26 cellular contexts compared by ENCODE assay signal in the genomic region with DNA sequence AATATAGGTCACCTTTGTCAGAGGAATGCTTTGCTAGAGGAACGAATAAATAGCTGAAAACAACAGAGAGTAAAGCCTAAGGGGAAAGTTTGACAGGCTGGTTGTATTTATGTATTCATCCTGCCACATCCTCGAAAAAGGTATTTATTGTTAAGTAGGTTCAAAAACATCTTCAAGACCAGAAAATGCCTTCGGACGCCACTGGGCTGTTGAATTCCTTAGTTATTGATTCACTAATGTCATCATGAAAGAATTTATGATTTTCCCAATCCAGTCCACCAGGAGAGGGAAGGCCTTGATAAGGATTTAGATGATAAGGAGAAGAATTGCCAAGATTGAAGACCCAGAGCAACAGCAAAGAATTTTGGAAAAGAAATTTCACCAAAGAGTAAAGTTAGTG.
DNase-seq lines count a peak whose midpoint lies in the region; ATAC-seq and TF ChIP-seq lines count a peak whose summit lies in the region.
"Had no signal": no experiment of that assay in that cellular context is flagged by ENCODE, and none has a peak within 500 bp of the region (broad histone marks: within the 10 kb centered on the region; RNA-seq: fewer than 3 reads in every experiment).

No MANE protein-coding gene starts in this region.

- no peak for TF ChIP-seq CTCF in brain microvascular endothelial cell (IDR thresholded peaks at IDR 0.05; ENCODE audit: low read depth, low read length, missing control alignments)
- no peak for TF ChIP-seq CTCF in GM13977 (IDR thresholded peaks at IDR 0.05; ENCODE audit: extremely low read depth, insufficient read depth, missing control alignments)

- no peak for ATAC-seq in stimulated activated naive CD8-positive, alpha-beta T cell treated with anti-CD3 and anti-CD28 coated beads, Interleukin-15, amount 100 ng/mL, for 72 hours

- H3K4me3 Mint-ChIP-seq in stimulated activated naive CD8-positive, alpha-beta T cell treated with anti-CD3 and anti-CD28 coated beads, Interleukin-15, amount 100 ng/mL, for 72 hours: no peak overlapping the region
- H3K4me3 Mint-ChIP-seq: activated CD4-positive, alpha-beta T cell treated with anti-CD3 and anti-CD28 coated beads, Interleukin-2, amount 10 ng/mL, durations not matched to agents 24 days and 14 days; CD4-positive, CD25-positive, alpha-beta regulatory T cell; endodermal cell; immature natural killer cell; T-helper 1 cell treated with Interleukin-12 subunit alpha and Interleukin-12 subunit beta and Interleukin-4 antibody, amounts not matched to agents 30 μg/mL and 1 μg/mL, for 36 hours had no signal

- no peaks in the 10 kb centered on the region for H3K4me1 Mint-ChIP-seq in stimulated activated naive CD8-positive, alpha-beta T cell treated with anti-CD3 and anti-CD28 coated beads, Interleukin-15, amount 100 ng/mL, for 72 hours
- H3K4me1 Mint-ChIP-seq: activated CD4-positive, alpha-beta T cell treated with anti-CD3 and anti-CD28 coated beads, Interleukin-2, amount 10 ng/mL, durations not matched to agents 24 days and 14 days; CD4-positive, CD25-positive, alpha-beta regulatory T cell; endodermal cell; immature natural killer cell had no signal

- H3K27ac ChIP-seq in brain microvascular endothelial cell: no peak overlapping the region
- H3K27ac ChIP-seq: breast epithelium, coronary artery, PC-9, SJCRH30, vagina had no signal

- no peak overlapping the region for H3K27ac Mint-ChIP-seq in stimulated activated naive CD8-positive, alpha-beta T cell treated with anti-CD3 and anti-CD28 coated beads, Interleukin-15, amount 100 ng/mL, for 72 hours
- H3K27ac Mint-ChIP-seq: activated CD4-positive, alpha-beta T cell treated with anti-CD3 and anti-CD28 coated beads, Interleukin-2, amount 10 ng/mL, durations not matched to agents 24 days and 14 days; activated T-helper 2 cell treated with anti-CD3 and anti-CD28 coated beads, Interferon-gamma antibody, Interleukin-2, Interleukin-4, amounts not matched to agents 10 μg/mL and 5 μg/mL and 100 μg/mL, durations not matched to agents 14 hours and 24 hours and 36 hours; CD4-positive, CD25-positive, alpha-beta regulatory T cell; endodermal cell; immature natural killer cell; progenitor cell of endocrine pancreas; T-helper 1 cell treated with Interleukin-12 subunit alpha and Interleukin-12 subunit beta and Interleukin-4 antibody, amounts not matched to agents 30 μg/mL and 1 μg/mL, for 36 hours had no signal

- no peak overlapping the region for H3K4me3 ChIP-seq in brain microvascular endothelial cell (ENCODE audit: low read depth, low read length)
- H3K4me3 ChIP-seq: breast epithelium, coronary artery, PC-9, SJCRH30, vagina had no signal

- H3K27me3 Mint-ChIP-seq in stimulated activated naive CD8-positive, alpha-beta T cell treated with anti-CD3 and anti-CD28 coated beads, Interleukin-15, amount 100 ng/mL, for 72 hours: no peaks in the 10 kb centered on the region
- H3K27me3 Mint-ChIP-seq: progenitor cell of endocrine pancreas had no signal

- in situ Hi-C loops in ACHN (cut with HindIII; ENCODE audit: low pct_ligation_motif_present, low pct_unique_long_range_greater_than_20kb, low sequenced_read_pairs): no loop called here
- in situ Hi-C loops in brain microvascular endothelial cell (cut with HindIII; ENCODE audit: low pct_ligation_motif_present, low sequenced_read_pairs): no loop called here
- in situ Hi-C loops in GM13977 (cut with MboI; ENCODE audit: low pct_unique_long_range_greater_than_20kb, low sequenced_read_pairs, unreplicated experiment): no loop called here

- DNase-seq in ACHN (peak; percentile 50), HS-5 (ENCODE audit: low read depth) (peak; percentile 77), brain microvascular endothelial cell (peak; percentile 2), kidney glomerular epithelial cell (lab: John Stamatoyannopoulos, UW) (peak; percentile 38), GM13977 (ENCODE audit: low spot score) (no peak), NCI-H510A treated with DMSO at 0.1 percent for 48 hours (lab: John Stamatoyannopoulos, UW) (no peak)
- no peak for DNase-seq in stimulated activated naive CD8-positive, alpha-beta T cell treated with anti-CD3 and anti-CD28 coated beads, Interleukin-15, amount 100 ng/mL, for 72 hours
- no peak for DNase-seq in activated CD4-positive, alpha-beta T cell treated with anti-CD3 and anti-CD28 coated beads for 48 hours
- DNase-seq: activated CD4-positive, alpha-beta T cell treated with anti-CD3 and anti-CD28 coated beads, Interleukin-2, amount 10 ng/mL, durations not matched to agents 24 days and 14 days; CD4-positive, CD25-positive, alpha-beta regulatory T cell; endodermal cell; GDM1; immature natural killer cell; Karpas-422; NCI-H1048; NCI-H1930; NCI-H2227 treated with DMSO at 0.1 percent for 48 hours; NCI-H774; PC-9; SJCRH30 had no signal

- no peaks in the 10 kb centered on the region for H3K9me3 Mint-ChIP-seq in stimulated activated naive CD8-positive, alpha-beta T cell treated with anti-CD3 and anti-CD28 coated beads, Interleukin-15, amount 100 ng/mL, for 72 hours
- H3K9me3 Mint-ChIP-seq: activated CD4-positive, alpha-beta T cell treated with anti-CD3 and anti-CD28 coated beads, Interleukin-2, amount 10 ng/mL, durations not matched to agents 24 days and 14 days; activated T-helper 2 cell treated with anti-CD3 and anti-CD28 coated beads, Interferon-gamma antibody, Interleukin-2, Interleukin-4, amounts not matched to agents 10 μg/mL and 5 μg/mL and 100 μg/mL, durations not matched to agents 14 hours and 24 hours and 36 hours; endodermal cell; immature natural killer cell; T-helper 1 cell treated with Interleukin-12 subunit alpha and Interleukin-12 subunit beta and Interleukin-4 antibody, amounts not matched to agents 30 μg/mL and 1 μg/mL, for 36 hours had no signal

- H3K36me3 ChIP-seq in brain microvascular endothelial cell (replicated peaks): no peaks in the 10 kb centered on the region
- H3K36me3 ChIP-seq: breast epithelium, SJCRH30 had no signal

- no peaks in the 10 kb centered on the region for H3K27me3 ChIP-seq in brain microvascular endothelial cell (replicated peaks)
- H3K27me3 ChIP-seq: breast epithelium, SJCRH30, vagina had no signal

Comparison
In these comparisons a context has a peak if more than half of its experiments do, and no peak if none do; other contexts are left out.
1. DNase-seq: peak in ACHN (single experiment), HS-5 (single experiment), brain microvascular endothelial cell (single experiment) and kidney glomerular epithelial cell (single experiment); none in GM13977 (single experiment), stimulated activated naive CD8-positive, alpha-beta T cell treated with anti-CD3 and anti-CD28 coated beads, Interleukin-15, amount 100 ng/mL, for 72 hours (0 of 2), NCI-H510A treated with DMSO at 0.1 percent for 48 hours (single experiment) and activated CD4-positive, alpha-beta T cell treated with anti-CD3 and anti-CD28 coated beads for 48 hours (single experiment).